Comparison of ENCODE assay signal across 11 cellular contexts in the genomic region with DNA sequence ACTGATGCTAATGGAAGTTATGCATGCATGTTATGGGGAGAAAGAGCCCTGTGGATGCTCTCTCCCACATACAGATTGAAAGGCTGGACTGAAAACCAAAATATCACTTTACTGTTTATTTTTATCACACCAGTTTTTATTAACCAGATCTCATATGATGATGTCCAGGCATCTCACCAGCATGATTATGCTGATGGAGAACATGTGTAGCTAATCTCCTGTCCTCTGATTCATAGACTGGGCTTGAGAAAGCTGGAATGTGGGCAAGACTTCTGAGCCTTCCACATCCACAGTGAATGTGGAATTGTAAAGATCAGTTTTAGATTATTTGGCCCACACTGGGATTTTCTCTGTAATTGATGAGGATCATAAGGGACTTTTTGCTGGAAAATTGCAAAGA.
"Had no signal": no experiment of that assay in that cellular context is flagged by ENCODE, and none has a peak within 500 bp of the region (broad histone marks: within the 10 kb centered on the region; RNA-seq: fewer than 3 reads in every experiment).

No MANE protein-coding gene starts in this region.

- H3K27me3 ChIP-seq: right lobe of liver, upper lobe of left lung had no signal

- H3K4me1 ChIP-seq: adrenal gland, prostate gland, right lobe of liver, upper lobe of left lung had no signal

- H3K4me3 ChIP-seq: adrenal gland, prostate gland, right lobe of liver, upper lobe of left lung had no signal

- H3K27ac ChIP-seq: adrenal gland, prostate gland, right lobe of liver, upper lobe of left lung had no signal

- DNase-seq: activated naive CD4-positive, alpha-beta T cell treated with anti-CD3 and anti-CD28 coated beads, Interleukin-2, amount 10 ng/mL, durations not matched to agents 7 days and 5 days; adrenal gland; hippocampal formation; natural killer cell; occipital lobe; right lobe of liver; stimulated activated CD4-positive, alpha-beta T cell treated with anti-CD3 and anti-CD28 coated beads, Interleukin-12 subunit alpha, Interleukin-12 subunit beta, amount 100 ng/mL, for 4 hours; stimulated activated naive CD4-positive, alpha-beta T cell; T-helper 2 cell; upper lobe of left lung had no signal

- H3K9me3 ChIP-seq: adrenal gland, prostate gland, right lobe of liver, upper lobe of left lung had no signal

- H3K36me3 ChIP-seq: adrenal gland, prostate gland, right lobe of liver, upper lobe of left lung had no signal

- ATAC-seq: natural killer cell, right lobe of liver had no signal
